ENCODE assay signal across 21 cellular contexts in the genomic region with DNA sequence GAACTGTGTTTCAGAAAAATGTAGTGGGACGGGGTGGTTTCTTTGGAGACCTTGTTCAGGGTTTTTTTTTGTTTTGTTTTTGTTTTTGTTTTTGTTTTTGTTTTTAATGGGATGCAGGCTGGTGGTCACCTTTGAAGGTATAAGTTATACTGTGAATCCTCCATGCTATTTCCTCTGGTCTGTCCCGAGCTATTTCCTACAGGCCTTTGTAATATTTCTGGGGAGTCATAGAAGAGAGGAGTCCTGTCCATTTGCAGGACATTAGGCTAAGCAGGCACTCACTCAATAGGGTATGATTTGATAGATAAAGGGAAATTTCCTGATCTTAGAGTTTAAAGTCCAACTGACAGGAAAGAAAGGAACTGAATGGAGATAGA.
A peak's percentile ranks its signal among the peaks of the same experiment; 100 is the strongest.
DNase-seq lines count a peak whose midpoint lies in the region; ATAC-seq and TF ChIP-seq lines count a peak whose summit lies in the region.
"Had no signal": no experiment of that assay in that cellular context is flagged by ENCODE, and none has a peak within 500 bp of the region (broad histone marks: within the 10 kb centered on the region; RNA-seq: fewer than 3 reads in every experiment).

No MANE protein-coding gene starts in this region.

- POLR2A ChIA-PET in MCF 10A (lab: Yijun Ruan, JAX), result interaction anchor here (0.7 to 2.8 kb wide), 3 partner anchors 9 to 36 kb away, joined by 3 to 12 read pairs (median 4); no protein-coding TSS in a partner anchor
- POLR2A ChIA-PET in activated CD4-positive, alpha-beta memory T cell treated with anti-CD3 and anti-CD28 coated beads, Interleukin-2, amount 10 ng/mL, durations not matched to agents 7 days and 5 days (lab: Charles Lee), result interaction anchor here (1.1 to 1.4 kb wide), 2 partner anchors 9 to 55 kb away, joined by 3 to 4 read pairs; no protein-coding TSS in a partner anchor

- H3K4me1 ChIP-seq in breast epithelium (no peaks in the 10 kb centered on the region), foreskin keratinocyte (peaks cover 13% of the 10 kb centered on the region), smooth muscle cell (ENCODE audit: low read depth) (peaks cover 16% of the 10 kb centered on the region), right atrium auricular region (no peaks in the 10 kb centered on the region)
- H3K4me1 ChIP-seq: HAP-1, tibial artery had no signal

- 42% methylated on average over 2 of the region's 2 CpGs for WGBS in smooth muscle cell (ENCODE audit: low lambda C conversion rate)

- H3K4me1 Mint-ChIP-seq in MCF 10A (ENCODE audit: insufficient read depth, unreplicated experiment) (peaks cover 22% of the 10 kb centered on the region), mesothelial cell of epicardium (peaks cover 8% of the 10 kb centered on the region)
- peaks cover 15% of the 10 kb centered on the region for H3K4me1 Mint-ChIP-seq in activated CD4-positive, alpha-beta memory T cell treated with anti-CD3 and anti-CD28 coated beads, Interleukin-2, amount 10 ng/mL, durations not matched to agents 7 days and 5 days

- TF ChIP-seq POLR2A in breast epithelium (IDR thresholded peaks at IDR 0.05), result no peak

- no TSS peak for BruUV-seq in MCF 10A (replicated peaks; lab: Mats Ljungman, UMichigan)

- no peaks in the 10 kb centered on the region for H3K27me3 ChIP-seq in breast epithelium
- H3K27me3 ChIP-seq in foreskin keratinocyte, result no peaks in the 10 kb centered on the region
- no peaks in the 10 kb centered on the region for H3K27me3 ChIP-seq in smooth muscle cell (ENCODE audit: low read depth)
- no peaks in the 10 kb centered on the region for H3K27me3 ChIP-seq in right atrium auricular region
- H3K27me3 ChIP-seq: tibial artery had no signal

- peak overlapping the region; percentile 60 for H3K9ac ChIP-seq in smooth muscle cell (ENCODE audit: low read depth)

- CTCF ChIA-PET in MCF 10A (lab: Yijun Ruan, JAX), result interaction anchor here (0.8 to 2.1 kb wide), 4 partner anchors 21 to 61 kb away, joined by 3 to 15 read pairs (median 3); no protein-coding TSS in a partner anchor
- CTCF ChIA-PET in activated CD4-positive, alpha-beta memory T cell treated with anti-CD3 and anti-CD28 coated beads, Interleukin-2, amount 10 ng/mL, durations not matched to agents 7 days and 5 days (lab: Charles Lee), result no interaction called here

- H3K27me3 Mint-ChIP-seq in MCF 10A (ENCODE audit: insufficient read depth, unreplicated experiment), result no peaks in the 10 kb centered on the region
- H3K27me3 Mint-ChIP-seq in activated CD4-positive, alpha-beta memory T cell treated with anti-CD3 and anti-CD28 coated beads, Interleukin-2, amount 10 ng/mL, durations not matched to agents 7 days and 5 days, result no peaks in the 10 kb centered on the region
- no peaks in the 10 kb centered on the region for H3K27me3 Mint-ChIP-seq in mesothelial cell of epicardium (ENCODE audit: low read depth)
- H3K27me3 Mint-ChIP-seq: naive thymus-derived CD4-positive, alpha-beta T cell had no signal

- H3K4me3 Mint-ChIP-seq in MCF 10A (ENCODE audit: unreplicated experiment), result no peak overlapping the region
- H3K4me3 Mint-ChIP-seq in activated CD4-positive, alpha-beta memory T cell treated with anti-CD3 and anti-CD28 coated beads, Interleukin-2, amount 10 ng/mL, durations not matched to agents 7 days and 5 days, result no peak overlapping the region
- H3K4me3 Mint-ChIP-seq in mesothelial cell of epicardium, result no peak overlapping the region
- H3K4me3 Mint-ChIP-seq: CD14-positive monocyte; T-helper 1 cell treated with Interleukin-12 subunit alpha and Interleukin-12 subunit beta and Interleukin-4 antibody, amounts not matched to agents 30 μg/mL and 1 μg/mL, for 36 hours had no signal

- peak overlapping the region; percentile 86 for H3K4me2 ChIP-seq in smooth muscle cell

- intact Hi-C loops in MCF 10A (cut with micrococcal nuclease) (loop anchor here (5.0 kb wide), 1 partner anchor 60 kb away; no protein-coding TSS in a partner anchor), breast epithelium (cut with DNase I; ENCODE audit: low total_unique reads) (no loop called here)

- peaks cover 18% of the 10 kb centered on the region for H3K79me2 ChIP-seq in smooth muscle cell (ENCODE audit: low read depth)

- H2AFZ ChIP-seq in smooth muscle cell (ENCODE audit: low read depth), result no peak overlapping the region

- H3K9me3 Mint-ChIP-seq in MCF 10A (ENCODE audit: unreplicated experiment) (no peaks in the 10 kb centered on the region), mesothelial cell of epicardium (no peaks in the 10 kb centered on the region)
- peaks cover 5% of the 10 kb centered on the region for H3K9me3 Mint-ChIP-seq in activated CD4-positive, alpha-beta memory T cell treated with anti-CD3 and anti-CD28 coated beads, Interleukin-2, amount 10 ng/mL, durations not matched to agents 7 days and 5 days
- H3K9me3 Mint-ChIP-seq: CD14-positive monocyte had no signal

- no peak for DNase-seq in MCF 10A (ENCODE audit: unreplicated experiment)
- DNase-seq in breast epithelium (ENCODE audit: low spot score in 2 of 2), result no peak
- DNase-seq in activated CD4-positive, alpha-beta memory T cell treated with anti-CD3 and anti-CD28 coated beads, Interleukin-2, amount 10 ng/mL, durations not matched to agents 7 days and 5 days, result no peak
- DNase-seq in foreskin keratinocyte, result no peak
- no peak for DNase-seq in smooth muscle cell (lab: John Stamatoyannopoulos, UW; ENCODE audit: unreplicated experiment)
- no peak for DNase-seq in right atrium auricular region (ENCODE audit: low spot score)
- no peak for DNase-seq in mesothelial cell of epicardium (ENCODE audit: low spot score in 2 of 2, unreplicated experiment in 2 of 2)
- DNase-seq: activated CD8-positive, alpha-beta memory T cell treated with anti-CD3 and anti-CD28 coated beads for 24 hours; NCI-H1436 treated with DMSO at 0.1 percent for 48 hours; NCI-H774; SHP77 treated with DMSO at 0.1 percent for 48 hours; stimulated activated naive CD4-positive, alpha-beta T cell; WERI-Rb-1 had no signal

- H3K4me3 ChIP-seq in breast epithelium (no peak overlapping the region), smooth muscle cell (no peak overlapping the region), right atrium auricular region (no peak overlapping the region)
- H3K4me3 ChIP-seq: cardiac muscle cell, HAP-1, lung, tibial artery had no signal

- no peak overlapping the region for H3K27ac ChIP-seq in breast epithelium
- H3K27ac ChIP-seq in foreskin keratinocyte, result no peak overlapping the region
- peak overlapping the region; percentile 99 for H3K27ac ChIP-seq in smooth muscle cell (ENCODE audit: low read depth)
- H3K27ac ChIP-seq in right atrium auricular region, result peak overlapping the region in 1 of 2 donors; percentile 45
- H3K27ac ChIP-seq: cardiac muscle cell, tibial artery, WERI-Rb-1 had no signal

- peaks cover 25% of the 10 kb centered on the region for H3F3A ChIP-seq in smooth muscle cell (ENCODE audit: low read depth)

- H3K9me3 ChIP-seq in breast epithelium (no peaks in the 10 kb centered on the region), smooth muscle cell (replicated peaks; ENCODE audit: low read depth) (no peaks in the 10 kb centered on the region), right atrium auricular region (no peaks in the 10 kb centered on the region)
- H3K9me3 ChIP-seq: HAP-1, tibial artery had no signal

- peak overlapping the region; percentile 50 for H3K27ac Mint-ChIP-seq in MCF 10A (ENCODE audit: low read depth, unreplicated experiment)
- H3K27ac Mint-ChIP-seq in activated CD4-positive, alpha-beta memory T cell treated with anti-CD3 and anti-CD28 coated beads, Interleukin-2, amount 10 ng/mL, durations not matched to agents 7 days and 5 days, result peak overlapping the region; percentile 25
- no peak overlapping the region for H3K27ac Mint-ChIP-seq in mesothelial cell of epicardium
- H3K27ac Mint-ChIP-seq: T-helper 1 cell treated with Interleukin-12 subunit alpha and Interleukin-12 subunit beta and Interleukin-4 antibody, amounts not matched to agents 30 μg/mL and 1 μg/mL, for 36 hours had no signal

- H3K36me3 ChIP-seq in breast epithelium (no peaks in the 10 kb centered on the region), smooth muscle cell (ENCODE audit: low read depth) (no peaks in the 10 kb centered on the region), right atrium auricular region (no peaks in the 10 kb centered on the region)
- H3K36me3 ChIP-seq: cardiac muscle cell, HAP-1, tibial artery, WERI-Rb-1 had no signal

- no peaks in the 10 kb centered on the region for H4K20me1 ChIP-seq in smooth muscle cell (ENCODE audit: low read depth)

- H3K36me3 Mint-ChIP-seq in MCF 10A (ENCODE audit: insufficient read depth, unreplicated experiment) (peaks cover 31% of the 10 kb centered on the region), mesothelial cell of epicardium (peaks cover 4% of the 10 kb centered on the region)
- peaks cover 42% of the 10 kb centered on the region for H3K36me3 Mint-ChIP-seq in activated CD4-positive, alpha-beta memory T cell treated with anti-CD3 and anti-CD28 coated beads, Interleukin-2, amount 10 ng/mL, durations not matched to agents 7 days and 5 days (ENCODE audit: low read depth)

- no peak for TF ChIP-seq CTCF in MCF 10A (IDR thresholded peaks at IDR 0.05; ENCODE audit: unreplicated experiment)
- no peak for TF ChIP-seq CTCF in breast epithelium (IDR thresholded peaks at IDR 0.05)
- no peak for TF ChIP-seq CTCF in foreskin keratinocyte (conservative IDR thresholded peaks at IDR 0.05)
- TF ChIP-seq CTCF in smooth muscle cell (IDR thresholded peaks at IDR 0.05; ENCODE audit: borderline replicate concordance, insufficient read depth, poor library complexity, severe bottlenecking), result no peak
- no peak for TF ChIP-seq CTCF in right atrium auricular region (IDR thresholded peaks at IDR 0.05)
- no peak for TF ChIP-seq CTCF in mesothelial cell of epicardium (IDR thresholded peaks at IDR 0.05; ENCODE audit: unreplicated experiment)

- ATAC-seq in foreskin keratinocyte (peak; percentile 12), HG03571 (IDR thresholded peaks at IDR 0.05; ENCODE audit: unreplicated experiment) (no peak)
